16 cellular contexts compared by ENCODE assay signal in genomic region chr2:139177041-139177440, GRCh38.
"Had no signal": no experiment of that assay in that cellular context is flagged by ENCODE, and none has a peak within 500 bp of the region (broad histone marks: within the 10 kb centered on the region; RNA-seq: fewer than 3 reads in every experiment).

No MANE protein-coding gene starts in this region.

- H3K4me1 ChIP-seq: left ventricle myocardium inferior, tibial artery had no signal

- ATAC-seq: esophagus mucosa; natural killer cell treated with Interleukin-12 subunit alpha and Interleukin-12 subunit beta and Interleukin-15 and Interleukin-18, amount 100 ng/mL, for 72 hours; T-cell had no signal

- H3K4me3 ChIP-seq: cardiac muscle cell, hepatocyte, left ventricle myocardium inferior, tibial artery had no signal

- H3K27ac ChIP-seq: cardiac muscle cell, hepatocyte, left ventricle myocardium inferior, tibial artery, VCaP had no signal

- DNase-seq: activated CD4-positive, alpha-beta T cell treated with anti-CD3 and anti-CD28 coated beads for 1 hour; activated CD4-positive, alpha-beta T cell treated with anti-CD3 and anti-CD28 coated beads, Interleukin-2, amount 50 U/mL, for 4 hours; activated T-cell treated with anti-CD3 and anti-CD28 coated beads, Interleukin-2, amount 50 U/mL, for 1 hour; kidney; left ventricle myocardium inferior; posterior cingulate gyrus; stimulated activated CD4-positive, alpha-beta T cell treated with anti-CD3 and anti-CD28 coated beads, Interleukin-4, amount 100 ng/mL, for 1 hour; stimulated activated naive CD4-positive, alpha-beta T cell; T-cell; T1000; tibial artery had no signal

- H3K27me3 ChIP-seq: hepatocyte, tibial artery had no signal

- H3K9me3 ChIP-seq: tibial artery had no signal

- H3K36me3 ChIP-seq: cardiac muscle cell, left ventricle myocardium inferior, tibial artery had no signal
